Comparison of ENCODE assay signal across 1 cellular context in the genomic region with DNA sequence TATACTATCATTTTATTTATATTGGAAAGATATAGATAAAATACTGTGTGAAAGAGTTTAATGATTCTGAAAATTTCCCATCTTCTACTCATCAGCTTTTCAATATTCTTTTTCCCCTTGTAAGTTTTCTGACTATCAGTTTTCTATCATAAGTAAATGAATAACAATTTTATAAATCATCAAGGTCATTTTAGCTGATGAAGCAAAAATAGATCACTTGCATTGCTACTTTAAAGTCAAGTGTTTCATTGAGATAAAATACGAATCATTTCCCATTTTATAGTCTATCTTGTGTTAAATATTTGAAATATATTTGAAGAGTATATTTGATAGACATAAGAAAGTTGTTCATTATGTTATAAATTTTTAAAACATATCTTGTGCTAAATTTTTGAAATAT.
TF ChIP-seq lines count a peak whose summit lies in the region.

No MANE protein-coding gene starts in this region.

TF ChIP-seq in K562, 482 proteins besides CTCF, POLR2A, EP300 and RAD21 (continued from another document):
- TF ChIP-seq, protein P1, sequence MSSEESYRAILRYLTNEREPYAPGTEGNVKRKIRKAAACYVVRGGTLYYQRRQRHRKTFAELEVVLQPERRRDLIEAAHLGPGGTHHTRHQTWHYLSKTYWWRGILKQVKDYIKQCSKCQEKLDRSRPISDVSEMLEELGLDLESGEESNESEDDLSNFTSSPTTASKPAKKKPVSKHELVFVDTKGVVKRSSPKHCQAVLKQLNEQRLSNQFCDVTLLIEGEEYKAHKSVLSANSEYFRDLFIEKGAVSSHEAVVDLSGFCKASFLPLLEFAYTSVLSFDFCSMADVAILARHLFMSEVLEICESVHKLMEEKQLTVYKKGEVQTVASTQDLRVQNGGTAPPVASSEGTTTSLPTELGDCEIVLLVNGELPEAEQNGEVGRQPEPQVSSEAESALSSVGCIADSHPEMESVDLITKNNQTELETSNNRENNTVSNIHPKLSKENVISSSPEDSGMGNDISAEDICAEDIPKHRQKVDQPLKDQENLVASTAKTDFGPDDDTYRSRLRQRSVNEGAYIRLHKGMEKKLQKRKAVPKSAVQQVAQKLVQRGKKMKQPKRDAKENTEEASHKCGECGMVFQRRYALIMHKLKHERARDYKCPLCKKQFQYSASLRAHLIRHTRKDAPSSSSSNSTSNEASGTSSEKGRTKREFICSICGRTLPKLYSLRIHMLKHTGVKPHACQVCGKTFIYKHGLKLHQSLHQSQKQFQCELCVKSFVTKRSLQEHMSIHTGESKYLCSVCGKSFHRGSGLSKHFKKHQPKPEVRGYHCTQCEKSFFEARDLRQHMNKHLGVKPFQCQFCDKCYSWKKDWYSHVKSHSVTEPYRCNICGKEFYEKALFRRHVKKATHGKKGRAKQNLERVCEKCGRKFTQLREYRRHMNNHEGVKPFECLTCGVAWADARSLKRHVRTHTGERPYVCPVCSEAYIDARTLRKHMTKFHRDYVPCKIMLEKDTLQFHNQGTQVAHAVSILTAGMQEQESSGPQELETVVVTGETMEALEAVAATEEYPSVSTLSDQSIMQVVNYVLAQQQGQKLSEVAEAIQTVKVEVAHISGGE (CRISPR knock-in tag; IDR thresholded peaks at IDR 0.05), result no peak
- TF ChIP-seq, protein P2, sequence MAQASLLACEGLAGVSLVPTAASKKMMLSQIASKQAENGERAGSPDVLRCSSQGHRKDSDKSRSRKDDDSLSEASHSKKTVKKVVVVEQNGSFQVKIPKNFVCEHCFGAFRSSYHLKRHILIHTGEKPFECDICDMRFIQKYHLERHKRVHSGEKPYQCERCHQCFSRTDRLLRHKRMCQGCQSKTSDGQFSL (CRISPR knock-in tag; IDR thresholded peaks at IDR 0.05), result no peak
- TF ChIP-seq, protein P2 (tag; IDR thresholded peaks at IDR 0.05), result no peak
- TF ChIP-seq MAFF (IDR thresholded peaks at IDR 0.05; ENCODE audit: low read length) (peak; percentile 59), KDM5B (IDR thresholded peaks at IDR 0.05; ENCODE audit: insufficient replicate concordance, low read depth, low read length) (no peak), MAFG (tag; conservative IDR thresholded peaks at IDR 0.05) (peak; percentile 45), ZNF316 (IDR thresholded peaks at IDR 0.05) (peak; percentile 84), ZNF263 (CRISPR knock-in tag; IDR thresholded peaks at IDR 0.05; ENCODE audit: borderline replicate concordance) (no peak), RBM17 (IDR thresholded peaks at IDR 0.05; ENCODE audit: borderline replicate concordance, low read depth, low read length) (no peak), MYNN (IDR thresholded peaks at IDR 0.05) (no peak), MYNN (CRISPR knock-in tag; IDR thresholded peaks at IDR 0.05) (no peak), DACH1 (IDR thresholded peaks at IDR 0.05; ENCODE audit: partially characterized antibody) (no peak), ZNF764 (CRISPR knock-in tag; IDR thresholded peaks at IDR 0.05; ENCODE audit: low read depth) (no peak), PTRF (tag; IDR thresholded peaks at IDR 0.05) (no peak), PHB2 (IDR thresholded peaks at IDR 0.05; ENCODE audit: low read depth) (no peak), FOXO4 (CRISPR knock-in tag; IDR thresholded peaks at IDR 0.05) (no peak), NFE2 (IDR thresholded peaks at IDR 0.05; ENCODE audit: low read depth) (no peak), TOE1 (IDR thresholded peaks at IDR 0.05; ENCODE audit: borderline replicate concordance) (no peak), TOE1 (CRISPR knock-in tag; IDR thresholded peaks at IDR 0.05; ENCODE audit: borderline replicate concordance, low read depth) (no peak), TCF15 (CRISPR knock-in tag; IDR thresholded peaks at IDR 0.05) (no peak), TCF7L2 (IDR thresholded peaks at IDR 0.05; ENCODE audit: low read depth, low read length) (no peak), SIN3B (IDR thresholded peaks at IDR 0.05; ENCODE audit: low read depth) (no peak), ZNF551 (CRISPR knock-in tag; IDR thresholded peaks at IDR 0.05) (no peak), NELFE (IDR thresholded peaks at IDR 0.05; ENCODE audit: insufficient read depth, insufficient read length) (no peak), C11orf30 (IDR thresholded peaks at IDR 0.05; ENCODE audit: low read depth) (peak; percentile 59; the same call in 1 of the 2 replicates), CBX2 (IDR thresholded peaks at IDR 0.05; ENCODE audit: insufficient read depth, low read length, poor library complexity, severe bottlenecking) (no peak), RAD51 (IDR thresholded peaks at IDR 0.05; ENCODE audit: borderline replicate concordance, low read depth) (no peak), POLR2G (IDR thresholded peaks at IDR 0.05; ENCODE audit: low read depth, low read length) (no peak)
- TF ChIP-seq, protein P3, sequence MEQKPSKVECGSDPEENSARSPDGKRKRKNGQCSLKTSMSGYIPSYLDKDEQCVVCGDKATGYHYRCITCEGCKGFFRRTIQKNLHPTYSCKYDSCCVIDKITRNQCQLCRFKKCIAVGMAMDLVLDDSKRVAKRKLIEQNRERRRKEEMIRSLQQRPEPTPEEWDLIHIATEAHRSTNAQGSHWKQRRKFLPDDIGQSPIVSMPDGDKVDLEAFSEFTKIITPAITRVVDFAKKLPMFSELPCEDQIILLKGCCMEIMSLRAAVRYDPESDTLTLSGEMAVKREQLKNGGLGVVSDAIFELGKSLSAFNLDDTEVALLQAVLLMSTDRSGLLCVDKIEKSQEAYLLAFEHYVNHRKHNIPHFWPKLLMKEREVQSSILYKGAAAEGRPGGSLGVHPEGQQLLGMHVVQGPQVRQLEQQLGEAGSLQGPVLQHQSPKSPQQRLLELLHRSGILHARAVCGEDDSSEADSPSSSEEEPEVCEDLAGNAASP (IDR thresholded peaks at IDR 0.05), result no peak
- TF ChIP-seq, protein P4, sequence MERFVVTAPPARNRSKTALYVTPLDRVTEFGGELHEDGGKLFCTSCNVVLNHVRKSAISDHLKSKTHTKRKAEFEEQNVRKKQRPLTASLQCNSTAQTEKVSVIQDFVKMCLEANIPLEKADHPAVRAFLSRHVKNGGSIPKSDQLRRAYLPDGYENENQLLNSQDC (CRISPR knock-in tag; IDR thresholded peaks at IDR 0.05), result no peak
- TF ChIP-seq, protein P5, sequence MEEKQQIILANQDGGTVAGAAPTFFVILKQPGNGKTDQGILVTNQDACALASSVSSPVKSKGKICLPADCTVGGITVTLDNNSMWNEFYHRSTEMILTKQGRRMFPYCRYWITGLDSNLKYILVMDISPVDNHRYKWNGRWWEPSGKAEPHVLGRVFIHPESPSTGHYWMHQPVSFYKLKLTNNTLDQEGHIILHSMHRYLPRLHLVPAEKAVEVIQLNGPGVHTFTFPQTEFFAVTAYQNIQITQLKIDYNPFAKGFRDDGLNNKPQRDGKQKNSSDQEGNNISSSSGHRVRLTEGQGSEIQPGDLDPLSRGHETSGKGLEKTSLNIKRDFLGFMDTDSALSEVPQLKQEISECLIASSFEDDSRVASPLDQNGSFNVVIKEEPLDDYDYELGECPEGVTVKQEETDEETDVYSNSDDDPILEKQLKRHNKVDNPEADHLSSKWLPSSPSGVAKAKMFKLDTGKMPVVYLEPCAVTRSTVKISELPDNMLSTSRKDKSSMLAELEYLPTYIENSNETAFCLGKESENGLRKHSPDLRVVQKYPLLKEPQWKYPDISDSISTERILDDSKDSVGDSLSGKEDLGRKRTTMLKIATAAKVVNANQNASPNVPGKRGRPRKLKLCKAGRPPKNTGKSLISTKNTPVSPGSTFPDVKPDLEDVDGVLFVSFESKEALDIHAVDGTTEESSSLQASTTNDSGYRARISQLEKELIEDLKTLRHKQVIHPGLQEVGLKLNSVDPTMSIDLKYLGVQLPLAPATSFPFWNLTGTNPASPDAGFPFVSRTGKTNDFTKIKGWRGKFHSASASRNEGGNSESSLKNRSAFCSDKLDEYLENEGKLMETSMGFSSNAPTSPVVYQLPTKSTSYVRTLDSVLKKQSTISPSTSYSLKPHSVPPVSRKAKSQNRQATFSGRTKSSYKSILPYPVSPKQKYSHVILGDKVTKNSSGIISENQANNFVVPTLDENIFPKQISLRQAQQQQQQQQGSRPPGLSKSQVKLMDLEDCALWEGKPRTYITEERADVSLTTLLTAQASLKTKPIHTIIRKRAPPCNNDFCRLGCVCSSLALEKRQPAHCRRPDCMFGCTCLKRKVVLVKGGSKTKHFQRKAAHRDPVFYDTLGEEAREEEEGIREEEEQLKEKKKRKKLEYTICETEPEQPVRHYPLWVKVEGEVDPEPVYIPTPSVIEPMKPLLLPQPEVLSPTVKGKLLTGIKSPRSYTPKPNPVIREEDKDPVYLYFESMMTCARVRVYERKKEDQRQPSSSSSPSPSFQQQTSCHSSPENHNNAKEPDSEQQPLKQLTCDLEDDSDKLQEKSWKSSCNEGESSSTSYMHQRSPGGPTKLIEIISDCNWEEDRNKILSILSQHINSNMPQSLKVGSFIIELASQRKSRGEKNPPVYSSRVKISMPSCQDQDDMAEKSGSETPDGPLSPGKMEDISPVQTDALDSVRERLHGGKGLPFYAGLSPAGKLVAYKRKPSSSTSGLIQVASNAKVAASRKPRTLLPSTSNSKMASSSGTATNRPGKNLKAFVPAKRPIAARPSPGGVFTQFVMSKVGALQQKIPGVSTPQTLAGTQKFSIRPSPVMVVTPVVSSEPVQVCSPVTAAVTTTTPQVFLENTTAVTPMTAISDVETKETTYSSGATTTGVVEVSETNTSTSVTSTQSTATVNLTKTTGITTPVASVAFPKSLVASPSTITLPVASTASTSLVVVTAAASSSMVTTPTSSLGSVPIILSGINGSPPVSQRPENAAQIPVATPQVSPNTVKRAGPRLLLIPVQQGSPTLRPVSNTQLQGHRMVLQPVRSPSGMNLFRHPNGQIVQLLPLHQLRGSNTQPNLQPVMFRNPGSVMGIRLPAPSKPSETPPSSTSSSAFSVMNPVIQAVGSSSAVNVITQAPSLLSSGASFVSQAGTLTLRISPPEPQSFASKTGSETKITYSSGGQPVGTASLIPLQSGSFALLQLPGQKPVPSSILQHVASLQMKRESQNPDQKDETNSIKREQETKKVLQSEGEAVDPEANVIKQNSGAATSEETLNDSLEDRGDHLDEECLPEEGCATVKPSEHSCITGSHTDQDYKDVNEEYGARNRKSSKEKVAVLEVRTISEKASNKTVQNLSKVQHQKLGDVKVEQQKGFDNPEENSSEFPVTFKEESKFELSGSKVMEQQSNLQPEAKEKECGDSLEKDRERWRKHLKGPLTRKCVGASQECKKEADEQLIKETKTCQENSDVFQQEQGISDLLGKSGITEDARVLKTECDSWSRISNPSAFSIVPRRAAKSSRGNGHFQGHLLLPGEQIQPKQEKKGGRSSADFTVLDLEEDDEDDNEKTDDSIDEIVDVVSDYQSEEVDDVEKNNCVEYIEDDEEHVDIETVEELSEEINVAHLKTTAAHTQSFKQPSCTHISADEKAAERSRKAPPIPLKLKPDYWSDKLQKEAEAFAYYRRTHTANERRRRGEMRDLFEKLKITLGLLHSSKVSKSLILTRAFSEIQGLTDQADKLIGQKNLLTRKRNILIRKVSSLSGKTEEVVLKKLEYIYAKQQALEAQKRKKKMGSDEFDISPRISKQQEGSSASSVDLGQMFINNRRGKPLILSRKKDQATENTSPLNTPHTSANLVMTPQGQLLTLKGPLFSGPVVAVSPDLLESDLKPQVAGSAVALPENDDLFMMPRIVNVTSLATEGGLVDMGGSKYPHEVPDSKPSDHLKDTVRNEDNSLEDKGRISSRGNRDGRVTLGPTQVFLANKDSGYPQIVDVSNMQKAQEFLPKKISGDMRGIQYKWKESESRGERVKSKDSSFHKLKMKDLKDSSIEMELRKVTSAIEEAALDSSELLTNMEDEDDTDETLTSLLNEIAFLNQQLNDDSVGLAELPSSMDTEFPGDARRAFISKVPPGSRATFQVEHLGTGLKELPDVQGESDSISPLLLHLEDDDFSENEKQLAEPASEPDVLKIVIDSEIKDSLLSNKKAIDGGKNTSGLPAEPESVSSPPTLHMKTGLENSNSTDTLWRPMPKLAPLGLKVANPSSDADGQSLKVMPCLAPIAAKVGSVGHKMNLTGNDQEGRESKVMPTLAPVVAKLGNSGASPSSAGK (IDR thresholded peaks at IDR 0.05), result no peak
